17 cellular contexts compared by ENCODE assay signal in genomic region chr14:22524784-22525161, GRCh38.
DNase-seq lines count a peak whose midpoint lies in the region; ATAC-seq and TF ChIP-seq lines count a peak whose summit lies in the region.
"Had no signal": no experiment of that assay in that cellular context is flagged by ENCODE, and none has a peak within 500 bp of the region (broad histone marks: within the 10 kb centered on the region; RNA-seq: fewer than 3 reads in every experiment).

No MANE protein-coding gene starts in this region.

- peak overlapping the region; percentile 78 for H3K4me3 Mint-ChIP-seq in activated CD4-positive, alpha-beta memory T cell treated with anti-CD3 and anti-CD28 coated beads, Interleukin-2, amount 10 ng/mL, durations not matched to agents 7 days and 5 days
- H3K4me3 Mint-ChIP-seq in type B pancreatic cell = no peak overlapping the region
- H3K4me3 Mint-ChIP-seq: WTC11 had no signal

- no peak overlapping the region for H3K4me3 ChIP-seq in mammary epithelial cell (replicated peaks in 1 of 3; ENCODE audit: insufficient read depth in 1 of 3, low read depth in 2 of 3, low read length in 3 of 3)
- no peak overlapping the region for H3K4me3 ChIP-seq in breast epithelium
- H3K4me3 ChIP-seq in fibroblast of mammary gland (ENCODE audit: control insufficient read depth, low read depth, low read length) = no peak overlapping the region
- peak overlapping the region; percentile 54 for H3K4me3 ChIP-seq in thymus (ENCODE audit: low read length)
- H3K4me3 ChIP-seq in heart left ventricle = peak overlapping the region in 1 of 12 donors; percentile 28
- H3K4me3 ChIP-seq: SK-N-MC, testis had no signal

- no peaks in the 10 kb centered on the region for H3K79me2 ChIP-seq in mammary epithelial cell (ENCODE audit: insufficient read depth, low read length)
- H3K79me2 ChIP-seq: parathyroid adenoma had no signal

- H3K4me2 ChIP-seq in mammary epithelial cell (ENCODE audit: insufficient read depth, low read depth, low read length) = no peak overlapping the region

- no peaks in the 10 kb centered on the region for H3K27me3 Mint-ChIP-seq in activated CD4-positive, alpha-beta memory T cell treated with anti-CD3 and anti-CD28 coated beads, Interleukin-2, amount 10 ng/mL, durations not matched to agents 7 days and 5 days
- H3K27me3 Mint-ChIP-seq in type B pancreatic cell = peaks cover 28% of the 10 kb centered on the region

- H3K4me1 Mint-ChIP-seq in activated CD4-positive, alpha-beta memory T cell treated with anti-CD3 and anti-CD28 coated beads, Interleukin-2, amount 10 ng/mL, durations not matched to agents 7 days and 5 days = peaks cover 92% of the 10 kb centered on the region
- H3K4me1 Mint-ChIP-seq in type B pancreatic cell (ENCODE audit: unreplicated experiment) = peaks cover 27% of the 10 kb centered on the region
- H3K4me1 Mint-ChIP-seq: WTC11 had no signal

- POLR2A ChIA-PET in activated CD4-positive, alpha-beta memory T cell treated with anti-CD3 and anti-CD28 coated beads, Interleukin-2, amount 10 ng/mL, durations not matched to agents 7 days and 5 days (lab: Charles Lee) = interaction anchor here (1.0 to 12.3 kb wide), 11 partner anchors 10 to 801 kb away, joined by 3 to 707 read pairs (median 7); no protein-coding TSS in a partner anchor

- dilution Hi-C loops in mammary epithelial cell (cut with HindIII; ENCODE audit: low sequenced_read_pairs) = no loop called here

- no peak for ATAC-seq in heart left ventricle
- ATAC-seq: WTC11 had no signal

- H3K9me3 ChIP-seq in mammary epithelial cell (replicated peaks; ENCODE audit: insufficient read depth, low read length) (no peaks in the 10 kb centered on the region), breast epithelium (no peaks in the 10 kb centered on the region), thymus (ENCODE audit: control insufficient read depth) (no peaks in the 10 kb centered on the region), heart left ventricle (no peaks in the 10 kb centered on the region)
- H3K9me3 ChIP-seq: testis had no signal

- no peaks in the 10 kb centered on the region for H3K27me3 ChIP-seq in mammary epithelial cell (ENCODE audit: insufficient read depth, low read length)
- H3K27me3 ChIP-seq in breast epithelium = no peaks in the 10 kb centered on the region
- no peaks in the 10 kb centered on the region for H3K27me3 ChIP-seq in thymus (ENCODE audit: control insufficient read depth, insufficient read depth)
- H3K27me3 ChIP-seq in heart left ventricle = no peaks in the 10 kb centered on the region
- H3K27me3 ChIP-seq: testis had no signal

- in situ Hi-C loops in mammary epithelial cell (cut with MboI; ENCODE audit: low sequenced_read_pairs in 2 of 2) = no loop called here

- no peaks in the 10 kb centered on the region for H3K9me3 Mint-ChIP-seq in activated CD4-positive, alpha-beta memory T cell treated with anti-CD3 and anti-CD28 coated beads, Interleukin-2, amount 10 ng/mL, durations not matched to agents 7 days and 5 days
- no peaks in the 10 kb centered on the region for H3K9me3 Mint-ChIP-seq in type B pancreatic cell
- H3K9me3 Mint-ChIP-seq: WTC11 had no signal

- intact Hi-C loops in mammary epithelial cell (cut with micrococcal nuclease) = no loop called here
- intact Hi-C loops in breast epithelium (cut with DNase I; ENCODE audit: low total_unique reads) = no loop called here
- intact Hi-C loops in heart left ventricle (cut with DNase I) = no loop called here

- no TSS peak for BruUV-seq in mammary epithelial cell (replicated peaks; lab: Mats Ljungman, UMichigan)

- H3K9ac ChIP-seq in mammary epithelial cell (ENCODE audit: insufficient read depth, low read length) = no peak overlapping the region
- H3K9ac ChIP-seq: parathyroid adenoma had no signal

- H3K27ac ChIP-seq in mammary epithelial cell (ENCODE audit: insufficient read depth, low read depth, low read length) = no peak overlapping the region
- no peak overlapping the region for H3K27ac ChIP-seq in breast epithelium
- H3K27ac ChIP-seq in thymus (ENCODE audit: low read depth) = peak overlapping the region; percentile 82
- H3K27ac ChIP-seq in heart left ventricle = peak overlapping the region in 1 of 12 donors; percentile 54
- H3K27ac ChIP-seq: parathyroid adenoma, SK-N-MC, testis had no signal

- TF ChIP-seq CTCF in mammary epithelial cell (conservative IDR thresholded peaks at IDR 0.05 in 1 of 2, IDR thresholded peaks at IDR 0.05 in 1 of 2; ENCODE audit: extremely low read depth in 1 of 2, insufficient read depth in 1 of 2, low read depth in 1 of 2, low read length in 2 of 2) = no peak
- TF ChIP-seq CTCF in breast epithelium (IDR thresholded peaks at IDR 0.05) = no peak
- TF ChIP-seq CTCF in fibroblast of mammary gland (conservative IDR thresholded peaks at IDR 0.05; ENCODE audit: control insufficient read depth, insufficient read depth, low read depth, low read length) = no peak
- TF ChIP-seq CTCF in heart left ventricle (IDR thresholded peaks at IDR 0.05) = no peak
- TF ChIP-seq CTCF in type B pancreatic cell (conservative IDR thresholded peaks at IDR 0.05) = no peak

- H2AFZ ChIP-seq in mammary epithelial cell (ENCODE audit: low read depth, low read length) = peak overlapping the region; percentile 1
- H2AFZ ChIP-seq: parathyroid adenoma had no signal

- CTCF ChIA-PET in mammary epithelial cell (lab: Charles Lee; ENCODE audit: low non-redundant PET) = no interaction called here
- CTCF ChIA-PET in activated CD4-positive, alpha-beta memory T cell treated with anti-CD3 and anti-CD28 coated beads, Interleukin-2, amount 10 ng/mL, durations not matched to agents 7 days and 5 days (lab: Charles Lee) = interaction anchor here (0.6 to 2.2 kb wide), 14 partner anchors 9 to 583 kb away, joined by 3 to 10 read pairs (median 4); no protein-coding TSS in a partner anchor

- H3K27ac Mint-ChIP-seq in activated CD4-positive, alpha-beta memory T cell treated with anti-CD3 and anti-CD28 coated beads, Interleukin-2, amount 10 ng/mL, durations not matched to agents 7 days and 5 days = peak overlapping the region; percentile 91
- no peak overlapping the region for H3K27ac Mint-ChIP-seq in type B pancreatic cell
- H3K27ac Mint-ChIP-seq: WTC11 had no signal

- no peak for TF ChIP-seq POLR2A in breast epithelium (IDR thresholded peaks at IDR 0.05)
- no peak for TF ChIP-seq POLR2A in heart left ventricle (IDR thresholded peaks at IDR 0.05)

- H3K36me3 Mint-ChIP-seq in activated CD4-positive, alpha-beta memory T cell treated with anti-CD3 and anti-CD28 coated beads, Interleukin-2, amount 10 ng/mL, durations not matched to agents 7 days and 5 days (ENCODE audit: low read depth) = peaks cover 96% of the 10 kb centered on the region
- H3K36me3 Mint-ChIP-seq in type B pancreatic cell = no peaks in the 10 kb centered on the region
- H3K36me3 Mint-ChIP-seq: WTC11 had no signal

- DNase-seq in mammary epithelial cell (peak; percentile 26), breast epithelium (ENCODE audit: low spot score in 2 of 2) (no peak), fibroblast of mammary gland (ENCODE audit: low read depth) (peak; percentile 46), heart left ventricle (no peak), SW480 (ENCODE audit: low spot score) (no peak), type B pancreatic cell (ENCODE audit: extremely low spot score, unreplicated experiment) (no peak)
- DNase-seq in activated CD4-positive, alpha-beta memory T cell treated with anti-CD3 and anti-CD28 coated beads, Interleukin-2, amount 10 ng/mL, durations not matched to agents 7 days and 5 days = no peak
- DNase-seq: activated effector memory CD4-positive, alpha-beta T cell treated with anti-CD3 and anti-CD28 coated beads, Interleukin-2, amount 50 U/mL, for 16 hours; caudate nucleus; glutamatergic neuron; NCI-H1092; NCI-H2171 treated with DMSO at 0.1 percent for 48 hours; testis had no signal

- H4K20me1 ChIP-seq in mammary epithelial cell (ENCODE audit: insufficient read depth, low read length) = no peaks in the 10 kb centered on the region

- H3K4me1 ChIP-seq in mammary epithelial cell (ENCODE audit: insufficient read depth, low read length) = peaks cover 9% of the 10 kb centered on the region
- H3K4me1 ChIP-seq in breast epithelium = peaks cover 0 to under 1% of the 10 kb centered on the region in 2 donors
- H3K4me1 ChIP-seq in thymus (ENCODE audit: control insufficient read depth, insufficient read depth, low read length) = peaks cover 68% of the 10 kb centered on the region
- peaks cover 0 to 31% (median under 1%) of the 10 kb centered on the region in 12 donors for H3K4me1 ChIP-seq in heart left ventricle
- H3K4me1 ChIP-seq: parathyroid adenoma, testis had no signal

- H3K36me3 ChIP-seq in mammary epithelial cell (ENCODE audit: insufficient read depth, low read length) (no peaks in the 10 kb centered on the region), breast epithelium (no peaks in the 10 kb centered on the region), thymus (ENCODE audit: control insufficient read depth, insufficient read depth) (peaks cover 61% of the 10 kb centered on the region), heart left ventricle (no peaks in the 10 kb centered on the region)

Comparison
In these comparisons a context has a peak if more than half of its experiments do, and no peak if none do; other contexts are left out.
1. DNase-seq: peak in mammary epithelial cell (single experiment) and fibroblast of mammary gland (single experiment); none in breast epithelium (0 of 2), activated CD4-positive, alpha-beta memory T cell treated with anti-CD3 and anti-CD28 coated beads, Interleukin-2, amount 10 ng/mL, durations not matched to agents 7 days and 5 days (single experiment), heart left ventricle (0 of 5), SW480 (single experiment) and type B pancreatic cell (single experiment).